In genomic region chr3:142470826-142471225, GRCh38 we compare ENCODE assay signal across 24 cellular contexts.
"Had no signal": no experiment of that assay in that cellular context is flagged by ENCODE, and none has a peak within 500 bp of the region (broad histone marks: within the 10 kb centered on the region; RNA-seq: fewer than 3 reads in every experiment).

No MANE protein-coding gene starts in this region.

- H3K36me3 ChIP-seq: prostate gland, right atrium auricular region had no signal

- H3K27ac ChIP-seq: esophagus squamous epithelium, lower lobe of right lung, prostate gland, right atrium auricular region, sigmoid colon, stomach, thyroid gland, vagina had no signal

- H3K4me3 ChIP-seq: esophagus squamous epithelium, lower lobe of right lung, prostate gland, right atrium auricular region, sigmoid colon, stomach, thyroid gland, vagina had no signal

- H3K27me3 Mint-ChIP-seq: effector memory CD8-positive, alpha-beta T cell; naive thymus-derived CD8-positive, alpha-beta T cell had no signal

- H3K4me1 ChIP-seq: esophagus squamous epithelium, lower lobe of right lung, prostate gland, right atrium auricular region, sigmoid colon, stomach, thyroid gland, vagina had no signal

- H3K27me3 ChIP-seq: esophagus squamous epithelium, right atrium auricular region, sigmoid colon, stomach, thyroid gland, vagina had no signal

- H3K4me1 Mint-ChIP-seq: immature natural killer cell; naive thymus-derived CD8-positive, alpha-beta T cell; nephron progenitor cell; stimulated activated effector memory CD8-positive, alpha-beta T cell treated with anti-CD3 and anti-CD28 coated beads, Interleukin-12 subunit alpha, Interleukin-12 subunit beta, amount 100 ng/mL, for 72 hours had no signal

- H3K9me3 Mint-ChIP-seq: effector memory CD8-positive, alpha-beta T cell; immature natural killer cell; stimulated activated effector memory CD8-positive, alpha-beta T cell treated with anti-CD3 and anti-CD28 coated beads, Interleukin-12 subunit alpha, Interleukin-12 subunit beta, amount 100 ng/mL, for 72 hours had no signal

- H3K4me3 Mint-ChIP-seq: effector memory CD8-positive, alpha-beta T cell; immature natural killer cell; naive thymus-derived CD8-positive, alpha-beta T cell; nephron progenitor cell; stimulated activated effector memory CD8-positive, alpha-beta T cell treated with anti-CD3 and anti-CD28 coated beads, Interleukin-12 subunit alpha, Interleukin-12 subunit beta, amount 100 ng/mL, for 72 hours had no signal

- ATAC-seq: effector memory CD8-positive, alpha-beta T cell; left ventricle myocardium superior; lower lobe of right lung; naive thymus-derived CD8-positive, alpha-beta T cell; stimulated activated effector memory CD8-positive, alpha-beta T cell treated with anti-CD3 and anti-CD28 coated beads, Interleukin-12 subunit alpha, Interleukin-12 subunit beta, amount 100 ng/mL, for 72 hours had no signal

- H3K9me3 ChIP-seq: esophagus squamous epithelium, prostate gland, thyroid gland, vagina had no signal

- H3K27ac Mint-ChIP-seq: nephron progenitor cell; stimulated activated effector memory CD8-positive, alpha-beta T cell treated with anti-CD3 and anti-CD28 coated beads, Interleukin-12 subunit alpha, Interleukin-12 subunit beta, amount 100 ng/mL, for 72 hours had no signal

- DNase-seq: effector memory CD8-positive, alpha-beta T cell; erythroblast; esophagus squamous epithelium; hypothalamus; immature natural killer cell; islet precursor cell; left ventricle myocardium superior; lower lobe of right lung; naive thymus-derived CD8-positive, alpha-beta T cell; nephron progenitor cell; nucleus accumbens; sigmoid colon; stimulated activated CD4-positive, alpha-beta T cell treated with anti-CD3 and anti-CD28 coated beads, Interleukin-2, amount 100 ng/mL, for 24 hours; stimulated activated CD4-positive, alpha-beta T cell treated with anti-CD3 and anti-CD28 coated beads, Interleukin-4, amount 100 ng/mL, for 24 hours; stimulated activated naive CD4-positive, alpha-beta T cell treated with Interleukin-2 at 50 U/mL for 16 hours; stomach; thyroid gland; trophoblast cell had no signal

- FAIRE-seq: endometrium, frontal cortex had no signal
